In the genomic region with DNA sequence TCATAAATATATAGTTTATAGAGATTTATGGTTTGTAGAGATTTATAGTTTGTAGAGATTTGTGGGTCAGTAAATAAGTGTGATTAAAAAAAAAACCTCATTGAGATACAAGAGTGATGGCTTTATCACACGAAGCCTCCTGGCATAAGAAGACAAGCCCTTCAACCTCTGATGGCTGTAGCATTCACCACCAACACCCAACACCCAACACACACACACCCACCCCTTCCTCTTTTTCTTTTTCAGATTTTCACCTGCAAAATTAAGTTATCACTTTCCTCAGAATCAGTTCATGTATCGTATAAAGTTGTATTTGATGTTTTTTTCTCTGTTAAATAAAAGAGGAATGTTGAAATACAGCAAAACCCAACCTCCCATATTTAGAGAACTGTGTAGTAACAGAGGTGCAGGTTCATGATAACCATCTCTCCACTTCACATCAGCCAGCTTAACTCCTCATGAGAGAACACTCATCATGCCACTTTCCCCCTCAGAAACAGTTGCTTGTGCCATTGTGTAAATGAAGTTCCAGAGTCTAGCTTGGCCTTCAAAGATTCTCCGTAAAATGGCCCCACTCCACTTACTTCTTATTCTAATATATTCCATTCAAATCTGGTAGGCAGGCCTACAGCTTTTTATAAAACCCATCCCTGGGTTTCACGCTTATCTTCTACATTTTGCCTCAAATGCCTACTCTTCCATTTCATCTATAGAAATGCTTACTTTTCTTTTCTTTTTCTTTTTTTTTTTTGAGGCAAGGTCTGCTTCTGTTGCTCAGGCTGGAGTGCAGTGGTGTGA, we compare ENCODE assay signal across 1 cellular context.
TF ChIP-seq lines count a peak whose summit lies in the region.

No MANE protein-coding gene starts in this region.

TF ChIP-seq in K562, 482 proteins besides CTCF, POLR2A, EP300 and RAD21 (continued from another document):
- TF ChIP-seq, protein P1, sequence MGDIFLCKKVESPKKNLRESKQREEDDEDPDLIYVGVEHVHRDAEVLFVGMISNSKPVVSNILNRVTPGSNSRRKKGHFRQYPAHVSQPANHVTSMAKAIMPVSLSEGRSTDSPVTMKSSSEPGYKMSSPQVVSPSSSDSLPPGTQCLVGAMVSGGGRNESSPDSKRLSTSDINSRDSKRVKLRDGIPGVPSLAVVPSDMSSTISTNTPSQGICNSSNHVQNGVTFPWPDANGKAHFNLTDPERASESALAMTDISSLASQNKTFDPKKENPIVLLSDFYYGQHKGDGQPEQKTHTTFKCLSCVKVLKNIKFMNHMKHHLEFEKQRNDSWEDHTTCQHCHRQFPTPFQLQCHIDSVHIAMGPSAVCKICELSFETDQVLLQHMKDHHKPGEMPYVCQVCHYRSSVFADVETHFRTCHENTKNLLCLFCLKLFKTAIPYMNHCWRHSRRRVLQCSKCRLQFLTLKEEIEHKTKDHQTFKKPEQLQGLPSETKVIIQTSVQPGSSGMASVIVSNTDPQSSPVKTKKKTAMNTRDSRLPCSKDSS (IDR thresholded peaks at IDR 0.05; ENCODE audit: low read depth, partially characterized antibody): no peak
- TF ChIP-seq, protein P2, sequence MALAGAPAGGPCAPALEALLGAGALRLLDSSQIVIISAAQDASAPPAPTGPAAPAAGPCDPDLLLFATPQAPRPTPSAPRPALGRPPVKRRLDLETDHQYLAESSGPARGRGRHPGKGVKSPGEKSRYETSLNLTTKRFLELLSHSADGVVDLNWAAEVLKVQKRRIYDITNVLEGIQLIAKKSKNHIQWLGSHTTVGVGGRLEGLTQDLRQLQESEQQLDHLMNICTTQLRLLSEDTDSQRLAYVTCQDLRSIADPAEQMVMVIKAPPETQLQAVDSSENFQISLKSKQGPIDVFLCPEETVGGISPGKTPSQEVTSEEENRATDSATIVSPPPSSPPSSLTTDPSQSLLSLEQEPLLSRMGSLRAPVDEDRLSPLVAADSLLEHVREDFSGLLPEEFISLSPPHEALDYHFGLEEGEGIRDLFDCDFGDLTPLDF (CRISPR knock-in tag; IDR thresholded peaks at IDR 0.05): no peak
- 0 out of 2 replicates have a peak, but pooled peaks have one; percentile 19 for TF ChIP-seq CEBPB (tag; IDR thresholded peaks at IDR 0.05)
- TF ChIP-seq SP2 (IDR thresholded peaks at IDR 0.05; ENCODE audit: extremely low read depth, low read depth, low read length, poor library complexity, severe bottlenecking): no peak
- no peak for TF ChIP-seq FOXA3 (CRISPR knock-in tag; conservative IDR thresholded peaks at IDR 0.05 in 1 of 2, IDR thresholded peaks at IDR 0.05 in 1 of 2)
- TF ChIP-seq ELF2 (CRISPR knock-in tag; IDR thresholded peaks at IDR 0.05): no peak
- TF ChIP-seq LEF1 (IDR thresholded peaks at IDR 0.05): no peak
- TF ChIP-seq, protein P3, sequence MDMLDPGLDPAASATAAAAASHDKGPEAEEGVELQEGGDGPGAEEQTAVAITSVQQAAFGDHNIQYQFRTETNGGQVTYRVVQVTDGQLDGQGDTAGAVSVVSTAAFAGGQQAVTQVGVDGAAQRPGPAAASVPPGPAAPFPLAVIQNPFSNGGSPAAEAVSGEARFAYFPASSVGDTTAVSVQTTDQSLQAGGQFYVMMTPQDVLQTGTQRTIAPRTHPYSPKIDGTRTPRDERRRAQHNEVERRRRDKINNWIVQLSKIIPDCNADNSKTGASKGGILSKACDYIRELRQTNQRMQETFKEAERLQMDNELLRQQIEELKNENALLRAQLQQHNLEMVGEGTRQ (CRISPR knock-in tag; IDR thresholded peaks at IDR 0.05): no peak
- 0 out of 2 replicates have a peak, but pooled peaks have one; percentile 16 for TF ChIP-seq RBFOX2 (IDR thresholded peaks at IDR 0.05; ENCODE audit: low read depth, low read length)
- TF ChIP-seq KDM4B (IDR thresholded peaks at IDR 0.05; ENCODE audit: borderline replicate concordance in 2 of 2, low read depth in 1 of 2): no peak
- TF ChIP-seq CSDE1 (IDR thresholded peaks at IDR 0.05): no peak
- no peak for TF ChIP-seq RBM15 (IDR thresholded peaks at IDR 0.05; ENCODE audit: insufficient read depth, low read length)
- TF ChIP-seq POLR2H (tag; IDR thresholded peaks at IDR 0.05; ENCODE audit: low read depth): no peak
- peak; percentile 78 for TF ChIP-seq SPI1 (IDR thresholded peaks at IDR 0.05; ENCODE audit: borderline replicate concordance, low read depth, low read length)
- TF ChIP-seq TCF3 (CRISPR knock-in tag; IDR thresholded peaks at IDR 0.05): 0 out of 2 replicates have a peak, but pooled peaks have one; percentile 7
- TF ChIP-seq, protein P4, sequence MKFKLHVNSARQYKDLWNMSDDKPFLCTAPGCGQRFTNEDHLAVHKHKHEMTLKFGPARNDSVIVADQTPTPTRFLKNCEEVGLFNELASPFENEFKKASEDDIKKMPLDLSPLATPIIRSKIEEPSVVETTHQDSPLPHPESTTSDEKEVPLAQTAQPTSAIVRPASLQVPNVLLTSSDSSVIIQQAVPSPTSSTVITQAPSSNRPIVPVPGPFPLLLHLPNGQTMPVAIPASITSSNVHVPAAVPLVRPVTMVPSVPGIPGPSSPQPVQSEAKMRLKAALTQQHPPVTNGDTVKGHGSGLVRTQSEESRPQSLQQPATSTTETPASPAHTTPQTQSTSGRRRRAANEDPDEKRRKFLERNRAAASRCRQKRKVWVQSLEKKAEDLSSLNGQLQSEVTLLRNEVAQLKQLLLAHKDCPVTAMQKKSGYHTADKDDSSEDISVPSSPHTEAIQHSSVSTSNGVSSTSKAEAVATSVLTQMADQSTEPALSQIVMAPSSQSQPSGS (CRISPR knock-in tag; IDR thresholded peaks at IDR 0.05): no peak
- TF ChIP-seq GATA2 (CRISPR knock-in tag; IDR thresholded peaks at IDR 0.05): peak; percentile 55; the same call in 1 of the 2 replicates
- TF ChIP-seq KHSRP (IDR thresholded peaks at IDR 0.05): no peak
- no peak for TF ChIP-seq ADNP (tag; IDR thresholded peaks at IDR 0.05)
- no peak for TF ChIP-seq FOXK1 (CRISPR knock-in tag; IDR thresholded peaks at IDR 0.05; ENCODE audit: borderline replicate concordance)
- no peak for TF ChIP-seq FOS (IDR thresholded peaks at IDR 0.05; ENCODE audit: extremely low read depth, insufficient read length)
- TF ChIP-seq KDM1A (IDR thresholded peaks at IDR 0.05): peak; percentile 37 to 48; a peak in 2 of 4 replicates
- no peak for TF ChIP-seq TEAD4 (IDR thresholded peaks at IDR 0.05; ENCODE audit: low read length)
- TF ChIP-seq TEAD4 (CRISPR knock-in tag; IDR thresholded peaks at IDR 0.05; ENCODE audit: borderline replicate concordance): no peak
- TF ChIP-seq JUN (IDR thresholded peaks at IDR 0.05; ENCODE audit: borderline replicate concordance, low read depth, low read length): no peak
- no peak for TF ChIP-seq JUN (CRISPR knock-in tag; IDR thresholded peaks at IDR 0.05; ENCODE audit: borderline replicate concordance)
- TF ChIP-seq, protein P5, sequence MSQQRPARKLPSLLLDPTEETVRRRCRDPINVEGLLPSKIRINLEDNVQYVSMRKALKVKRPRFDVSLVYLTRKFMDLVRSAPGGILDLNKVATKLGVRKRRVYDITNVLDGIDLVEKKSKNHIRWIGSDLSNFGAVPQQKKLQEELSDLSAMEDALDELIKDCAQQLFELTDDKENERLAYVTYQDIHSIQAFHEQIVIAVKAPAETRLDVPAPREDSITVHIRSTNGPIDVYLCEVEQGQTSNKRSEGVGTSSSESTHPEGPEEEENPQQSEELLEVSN (IDR thresholded peaks at IDR 0.05; ENCODE audit: borderline replicate concordance in 1 of 2, extremely low read depth in 1 of 2, insufficient read depth in 1 of 2, insufficient read length in 1 of 2, low read depth in 1 of 2, low read length in 1 of 2, poor library complexity in 1 of 2, severe bottlenecking in 1 of 2): no peak
- TF ChIP-seq, protein P6, sequence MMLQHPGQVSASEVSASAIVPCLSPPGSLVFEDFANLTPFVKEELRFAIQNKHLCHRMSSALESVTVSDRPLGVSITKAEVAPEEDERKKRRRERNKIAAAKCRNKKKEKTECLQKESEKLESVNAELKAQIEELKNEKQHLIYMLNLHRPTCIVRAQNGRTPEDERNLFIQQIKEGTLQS (IDR thresholded peaks at IDR 0.05): no peak
- TF ChIP-seq, protein P6 (CRISPR knock-in tag; conservative IDR thresholded peaks at IDR 0.05): no peak
- TF ChIP-seq, protein P7, sequence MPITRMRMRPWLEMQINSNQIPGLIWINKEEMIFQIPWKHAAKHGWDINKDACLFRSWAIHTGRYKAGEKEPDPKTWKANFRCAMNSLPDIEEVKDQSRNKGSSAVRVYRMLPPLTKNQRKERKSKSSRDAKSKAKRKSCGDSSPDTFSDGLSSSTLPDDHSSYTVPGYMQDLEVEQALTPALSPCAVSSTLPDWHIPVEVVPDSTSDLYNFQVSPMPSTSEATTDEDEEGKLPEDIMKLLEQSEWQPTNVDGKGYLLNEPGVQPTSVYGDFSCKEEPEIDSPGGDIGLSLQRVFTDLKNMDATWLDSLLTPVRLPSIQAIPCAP (CRISPR knock-in tag; IDR thresholded peaks at IDR 0.05; ENCODE audit: borderline replicate concordance): no peak
